ENCODE assay signal across 20 cellular contexts in genomic region chr10:130043491-130043890, GRCh38.
DNase-seq lines count a peak whose midpoint lies in the region; ATAC-seq, FAIRE-seq and TF ChIP-seq lines count a peak whose summit lies in the region.
"Had no signal": no experiment of that assay in that cellular context is flagged by ENCODE, and none has a peak within 500 bp of the region (broad histone marks: within the 10 kb centered on the region; RNA-seq: fewer than 3 reads in every experiment).

No MANE protein-coding gene starts in this region.

- H3K4me1 ChIP-seq in right lobe of liver (no peaks in the 10 kb centered on the region), HepG2 (ENCODE audit: insufficient read depth, low read length) (no peaks in the 10 kb centered on the region), esophagus muscularis mucosa (no peaks in the 10 kb centered on the region)
- H3K4me1 ChIP-seq: Caco-2 had no signal

- H3K36me3 Mint-ChIP-seq in type B pancreatic cell: no peaks in the 10 kb centered on the region
- H3K36me3 Mint-ChIP-seq: IgD-negative memory B cell had no signal

- no peak overlapping the region for H2AFZ ChIP-seq in HepG2 (ENCODE audit: low read length)
- H2AFZ ChIP-seq: GM23338 had no signal

- in situ Hi-C loops in HepG2 (cut with HindIII; ENCODE audit: extremely low pct_ligation_motif_present, low pct_unique_long_range_greater_than_20kb): no loop called here

- H4K20me1 ChIP-seq in HepG2 (ENCODE audit: insufficient read depth, low read length): no peaks in the 10 kb centered on the region

- FAIRE-seq in HepG2 (lab: Jason Lieb, UNC): no peak
- FAIRE-seq: D721Med, GM12892, GM18507, H54, HTR-8/SVneo had no signal

- TF ChIP-seq CTCF in right lobe of liver (IDR thresholded peaks at IDR 0.05) (no peak), HepG2 (CRISPR knock-in tag; IDR thresholded peaks at IDR 0.05) (no peak), coronary artery (IDR thresholded peaks at IDR 0.05) (no peak), type B pancreatic cell (conservative IDR thresholded peaks at IDR 0.05) (no peak), esophagus muscularis mucosa (IDR thresholded peaks at IDR 0.05) (no peak)

- no peak overlapping the region for H3K4me2 ChIP-seq in HepG2 (ENCODE audit: low read depth, low read length)

- H3K27ac Mint-ChIP-seq in type B pancreatic cell: no peak overlapping the region
- H3K27ac Mint-ChIP-seq: B cell; CD4-positive, alpha-beta T cell; GM23338; IgD-negative memory B cell had no signal

- no peaks in the 10 kb centered on the region for H3K27me3 ChIP-seq in right lobe of liver
- peaks cover 3 to 51% of the 10 kb centered on the region in 2 experiments; a peak in 4 of 5 replicates for H3K27me3 ChIP-seq in HepG2 (ENCODE audit: control insufficient read depth in 1 of 2, insufficient read depth in 2 of 2, low read length in 2 of 2)
- peaks cover 0 to 57% (median 0%) of the 10 kb centered on the region in 4 donors for H3K27me3 ChIP-seq in esophagus muscularis mucosa

- peaks cover 30% of the 10 kb centered on the region for H3K27me3 Mint-ChIP-seq in type B pancreatic cell

- no TSS peak for BruUV-seq in HepG2 (replicated peaks; lab: Mats Ljungman, UMichigan)

- H3K9me3 ChIP-seq in right lobe of liver (no peaks in the 10 kb centered on the region), HepG2 (ENCODE audit: low read length) (no peaks in the 10 kb centered on the region), esophagus muscularis mucosa (no peaks in the 10 kb centered on the region)
- H3K9me3 ChIP-seq: Caco-2 had no signal

- POLR2A ChIA-PET in HepG2 (lab: Yijun Ruan, JAX): no interaction called here

- no peak for TF ChIP-seq RAD21 in HepG2 (CRISPR knock-in tag; IDR thresholded peaks at IDR 0.05)

- peak in 2 of 3 donors; percentile 14 to 20 for DNase-seq in right lobe of liver
- DNase-seq in HepG2 (ENCODE audit: low spot score): no peak
- DNase-seq in coronary artery (ENCODE audit: low spot score): peak; percentile 52
- DNase-seq in type B pancreatic cell (ENCODE audit: extremely low spot score, unreplicated experiment): peak; percentile 58
- no peak for DNase-seq in esophagus muscularis mucosa (ENCODE audit: extremely low spot score)
- DNase-seq: CD4-positive, alpha-beta T cell; DMS79; GDM1; HCEC 1CT had no signal

- H3K79me2 ChIP-seq in HepG2 (ENCODE audit: insufficient read depth, low read length): no peaks in the 10 kb centered on the region

- ATAC-seq in right lobe of liver (no peak), HepG2 (no peak), HG03095 (IDR thresholded peaks at IDR 0.05; ENCODE audit: unreplicated experiment) (no peak)
- ATAC-seq: GM23338 had no signal

- CTCF ChIA-PET in HepG2 (lab: Yijun Ruan, JAX; ENCODE audit: low intra/inter-chr PET ratio, low total read pairs): no interaction called here

- no peak overlapping the region for H3K4me3 Mint-ChIP-seq in type B pancreatic cell
- H3K4me3 Mint-ChIP-seq: B cell; CD4-positive, alpha-beta T cell; GM23338; IgD-negative memory B cell had no signal

- H3K9ac ChIP-seq in HepG2 (ENCODE audit: insufficient read depth, low read depth, low read length): no peak overlapping the region

- no peak for TF ChIP-seq EP300 in HepG2 (IDR thresholded peaks at IDR 0.05; ENCODE audit: low read depth in 2 of 2, low read length in 2 of 2)
- TF ChIP-seq EP300 in HepG2 (CRISPR knock-in tag; IDR thresholded peaks at IDR 0.05; ENCODE audit: borderline replicate concordance): no peak
- TF ChIP-seq EP300 in esophagus muscularis mucosa (IDR thresholded peaks at IDR 0.05): no peak

- no peak for TF ChIP-seq POLR2A in right lobe of liver (IDR thresholded peaks at IDR 0.05)
- TF ChIP-seq POLR2A in HepG2 (IDR thresholded peaks at IDR 0.05; ENCODE audit: insufficient read depth in 1 of 2, low read depth in 2 of 2, low read length in 2 of 2): no peak
- no peak for TF ChIP-seq POLR2A in esophagus muscularis mucosa (IDR thresholded peaks at IDR 0.05; ENCODE audit: low read depth)

- intact Hi-C loops in right lobe of liver (cut with DNase I) (no loop called here), HepG2 (cut with micrococcal nuclease; ENCODE audit: unreplicated experiment) (no loop called here), esophagus muscularis mucosa (cut with DNase I) (no loop called here)

- H3K36me3 ChIP-seq in right lobe of liver (no peaks in the 10 kb centered on the region), HepG2 (replicated peaks in 1 of 2; ENCODE audit: control insufficient read depth in 1 of 2, insufficient read depth in 2 of 2, low read length in 2 of 2) (no peaks in the 10 kb centered on the region), esophagus muscularis mucosa (no peaks in the 10 kb centered on the region)

- H3K27ac ChIP-seq in right lobe of liver (no peak overlapping the region), HepG2 (ENCODE audit: extremely low read length, insufficient read depth, low read length) (no peak overlapping the region), coronary artery (no peak overlapping the region), esophagus muscularis mucosa (replicated peaks in 1 of 4) (no peak overlapping the region)
- H3K27ac ChIP-seq: C4-2B had no signal

- 35% methylated on average over 7 of the region's 8 CpGs for WGBS in right lobe of liver (ENCODE audit: insufficient coverage, low coverage, low lambda C conversion rate, missing lambda C conversion rate)
- WGBS in HepG2 (ENCODE audit: low lambda C conversion rate): under 1% methylated on average over 8 of the region's 8 CpGs
- 83% methylated on average over 7 of the region's 8 CpGs for WGBS in esophagus muscularis mucosa

- H3K4me3 ChIP-seq in right lobe of liver (no peak overlapping the region), HepG2 (replicated peaks in 1 of 3; ENCODE audit: insufficient read depth in 1 of 3, low read depth in 2 of 3, low read length in 3 of 3) (no peak overlapping the region), coronary artery (no peak overlapping the region), esophagus muscularis mucosa (no peak overlapping the region)
- H3K4me3 ChIP-seq: GM23338 had no signal

- no peaks in the 10 kb centered on the region for H3K9me3 Mint-ChIP-seq in type B pancreatic cell
- H3K9me3 Mint-ChIP-seq: CD4-positive, alpha-beta T cell; GM23338 had no signal

- H3K4me1 Mint-ChIP-seq in type B pancreatic cell (ENCODE audit: unreplicated experiment): no peaks in the 10 kb centered on the region
- H3K4me1 Mint-ChIP-seq: B cell had no signal

TF ChIP-seq in HepG2, 621 proteins besides CTCF, POLR2A, EP300 and RAD21:
- TF ChIP-seq HNF4A (CRISPR knock-in tag; IDR thresholded peaks at IDR 0.05) (no peak), ATF2 (CRISPR knock-in tag; IDR thresholded peaks at IDR 0.05) (no peak), ZNF33A (CRISPR knock-in tag; IDR thresholded peaks at IDR 0.05; ENCODE audit: borderline replicate concordance) (no peak), ETV5 (CRISPR knock-in tag; IDR thresholded peaks at IDR 0.05; ENCODE audit: borderline replicate concordance) (no peak), RARG (CRISPR knock-in tag; IDR thresholded peaks at IDR 0.05; ENCODE audit: low read depth) (no peak), XBP1 (CRISPR knock-in tag; IDR thresholded peaks at IDR 0.05) (no peak), RERE (CRISPR knock-in tag; IDR thresholded peaks at IDR 0.05; ENCODE audit: low read depth) (no peak), TAF15 (IDR thresholded peaks at IDR 0.05; ENCODE audit: low read depth, low read length, poor library complexity, severe bottlenecking) (no peak)

Comparison
In these comparisons a context has a peak if more than half of its experiments do, and no peak if none do; other contexts are left out.
1. DNase-seq: peak in right lobe of liver (2 of 3), coronary artery (single experiment) and type B pancreatic cell (single experiment); none in HepG2 (single experiment) and esophagus muscularis mucosa (single experiment).